8 cellular contexts compared by ENCODE assay signal in the genomic region with DNA sequence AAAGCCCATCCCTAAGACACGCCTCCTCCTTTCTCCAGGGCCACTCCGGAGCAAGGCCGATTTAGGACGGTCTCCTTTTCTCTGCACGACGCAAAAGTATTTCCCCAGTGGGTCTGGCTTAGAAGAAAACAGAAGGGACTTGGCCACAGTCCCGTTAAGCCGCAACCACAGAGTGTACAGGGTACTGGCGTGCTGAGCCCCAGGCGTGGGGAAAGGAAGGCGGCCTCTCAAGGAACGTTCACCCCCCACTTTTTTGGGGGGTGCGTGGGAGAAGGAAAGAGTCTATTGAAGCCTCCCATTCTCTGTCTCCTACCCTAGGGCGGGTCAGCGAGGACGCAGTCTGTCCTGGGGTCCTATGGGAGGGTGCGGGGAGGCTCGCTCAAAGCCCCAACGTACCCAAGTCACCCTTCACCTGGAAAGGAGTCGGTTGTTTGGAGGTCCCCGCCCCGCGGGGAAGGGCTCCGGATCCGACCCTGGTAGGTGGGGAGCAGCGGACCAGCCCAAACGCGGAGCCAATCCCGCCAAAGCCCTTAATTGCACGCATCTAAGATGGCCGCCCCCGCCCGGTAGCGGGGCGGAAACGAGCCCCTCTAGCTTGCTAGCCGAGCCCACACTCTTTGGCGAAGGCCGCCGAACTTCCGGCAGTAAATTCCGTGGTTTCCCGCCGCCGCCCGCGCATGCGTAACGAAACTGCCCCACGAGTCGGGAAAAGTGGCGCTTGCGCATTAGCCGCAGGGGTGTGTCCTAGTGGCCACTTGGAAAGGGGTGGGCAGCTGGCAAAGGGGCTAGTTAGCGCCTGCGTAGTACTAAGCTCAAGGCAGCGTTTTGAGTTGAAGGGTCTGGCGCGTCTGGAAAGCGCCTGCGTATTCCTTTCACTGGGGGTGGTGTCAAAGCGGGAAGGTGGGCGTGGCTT. TPM values are rescaled to one million over a fixed set of nuclear protein-coding genes. Genes with fewer than 3 reads are reported as not detected.
A peak's percentile ranks its signal among the peaks of the same experiment; 100 is the strongest.
DNase-seq lines count a peak whose midpoint lies in the region; ATAC-seq and TF ChIP-seq lines count a peak whose summit lies in the region.

Gene OARD1, minus strand, starts transcription at position 434 of the 913 bp plus-strand sequence. CDS start 722 bp downstream, outside the sequence.

- H3K27me3 ChIP-seq in right cardiac atrium (ENCODE audit: control insufficient read depth, insufficient read depth) (no peaks in the 10 kb centered on the region), vagina (no peaks in the 10 kb centered on the region)

- no peak for TF ChIP-seq CTCF in vagina (IDR thresholded peaks at IDR 0.05)

- H3K4me3 ChIP-seq in right cardiac atrium (ENCODE audit: low read length) (peak within 1 kb of the TSS; percentile 93), vagina (peak within 1 kb of the TSS; percentile 91 to 96)

- peak; percentile 50 for ATAC-seq in GM18499 (IDR thresholded peaks at IDR 0.05; ENCODE audit: insufficient read depth, unreplicated experiment)
- ATAC-seq in HG02943 (IDR thresholded peaks at IDR 0.05; ENCODE audit: low read depth, unreplicated experiment), result peak; percentile 64
- peak; percentile 91 for ATAC-seq in right cardiac atrium

- TF ChIP-seq POLR2A in vagina (IDR thresholded peaks at IDR 0.05), result peak in 1 of 2 donors; percentile 82

- DNase-seq in NCI-H187 treated with DMSO at 0.1 percent for 48 hours (lab: John Stamatoyannopoulos, UW) (peak; percentile 97), anterior cingulate cortex (lab: John Stamatoyannopoulos, UW) (peak; percentile 13 to 100 (median 100)), right cardiac atrium (peak; percentile 100), putamen (ENCODE audit: low spot score) (peak; percentile 99), vagina (ENCODE audit: extremely low spot score in 2 of 2) (peak; percentile 98 to 100)

- intact Hi-C loops in T-helper 2 cell treated with Interferon-gamma antibody and Interleukin-4, amounts not matched to agents 100 ng/mL and 5 ng/mL, for 36 hours (cut with micrococcal nuclease), result loop anchor here (1.0 to 10.0 kb wide), 10 partner anchors 45 to 1960 kb away; partner anchors contain the start of genes FOXP4, TAF8 and TOMM6
- intact Hi-C loops in right cardiac atrium (cut with DNase I) (no loop called here), vagina (cut with DNase I) (no loop called here)

- H3K27ac ChIP-seq in right cardiac atrium (ENCODE audit: low read length), result peak within 1 kb of the TSS; percentile 100
- H3K27ac ChIP-seq in vagina, result peak within 1 kb of the TSS; percentile 99

- H3K4me1 ChIP-seq in right cardiac atrium (ENCODE audit: control insufficient read depth, insufficient read depth, low read length) (peaks cover 3% of the 10 kb centered on the region), vagina (peaks cover 37% of the 10 kb centered on the region)

- H3K9me3 ChIP-seq in right cardiac atrium (ENCODE audit: control insufficient read depth, low read length), result no peaks in the 10 kb centered on the region
- no peaks in the 10 kb centered on the region for H3K9me3 ChIP-seq in vagina

- WGBS in right cardiac atrium, result under 1% methylated on average over 63 of the region's 63 CpGs

- no peaks in the 10 kb centered on the region for H3K36me3 ChIP-seq in vagina

RNA-seq across cellular contexts. Expression of gene OARD1, which starts in this region (rescaled TPM):
- 23.0 and 27.2 TPM in 2 replicates for total RNA-seq in T-helper 2 cell treated with Interferon-gamma antibody and Interleukin-4, amounts not matched to agents 100 ng/mL and 5 ng/mL, for 36 hours
- 10 to 100 TPM; 15.1 to 23.7 (median 18.6) TPM for total RNA-seq in right cardiac atrium
- polyA plus RNA-seq in right cardiac atrium, result 27.8 TPM
- total RNA-seq in vagina, result 14.7 TPM

Comparison
In these comparisons a context has a peak if more than half of its experiments do, and no peak if none do; other contexts are left out.
1. Peak in every context shown above with its lines: DNase-seq, ATAC-seq, H3K4me3 ChIP-seq and H3K27ac ChIP-seq.